ENCODE assay signal across 1 cellular context in genomic region chr3:107976204-107976775, GRCh38.
TF ChIP-seq lines count a peak whose summit lies in the region.

No MANE protein-coding gene starts in this region.

TF ChIP-seq in SK-N-SH treated with all-trans-retinoic acid at 6 μM for 48 hours, 23 proteins besides CTCF, POLR2A, EP300 and RAD21 (continued from another document):
- TF ChIP-seq POU6F1 (CRISPR knock-in tag; IDR thresholded peaks at IDR 0.05; ENCODE audit: borderline replicate concordance, low read depth): no peak
- no peak for TF ChIP-seq ZNF565 (CRISPR knock-in tag; conservative IDR thresholded peaks at IDR 0.05; ENCODE audit: low read depth)
- TF ChIP-seq SNAI2 (CRISPR knock-in tag; IDR thresholded peaks at IDR 0.05): no peak
- TF ChIP-seq OSR1 (CRISPR knock-in tag; IDR thresholded peaks at IDR 0.05): no peak
